Comparison of ENCODE assay signal across 33 cellular contexts in the genomic region with DNA sequence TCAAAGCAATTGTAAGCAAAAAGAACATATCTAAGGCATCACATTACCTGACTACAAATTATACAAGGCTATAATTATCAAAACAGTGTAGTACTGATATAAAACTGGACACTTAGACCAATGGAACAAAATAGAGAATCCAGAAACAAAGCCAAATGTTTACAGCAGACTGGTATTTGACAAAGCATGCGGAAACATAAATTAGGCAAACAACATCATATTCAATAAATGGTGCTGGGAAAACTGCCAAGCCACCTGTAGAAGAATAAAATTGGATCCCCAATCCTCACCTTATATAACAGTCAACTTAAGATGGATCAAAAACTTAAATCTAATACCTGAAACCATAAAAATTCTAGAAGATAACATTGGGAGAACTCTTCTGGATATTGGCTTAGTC.
"Had no signal": no experiment of that assay in that cellular context is flagged by ENCODE, and none has a peak within 500 bp of the region (broad histone marks: within the 10 kb centered on the region; RNA-seq: fewer than 3 reads in every experiment).

No MANE protein-coding gene starts in this region.

- H3K9me3 ChIP-seq: psoas muscle, right atrium auricular region, thyroid gland, vagina had no signal

- H3K36me3 ChIP-seq: gastroesophageal sphincter, left lung, neural progenitor cell, right atrium auricular region, stomach, thyroid gland, upper lobe of left lung, vagina had no signal

- H3K4me3 ChIP-seq: gastroesophageal sphincter, left lung, lung, neural progenitor cell, psoas muscle, right atrium auricular region, smooth muscle cell, stomach, thyroid gland, upper lobe of left lung, vagina had no signal

- H3K27ac ChIP-seq: gastroesophageal sphincter, left lung, neural progenitor cell, parathyroid adenoma, psoas muscle, right atrium auricular region, stomach, thyroid gland, upper lobe of left lung, vagina had no signal

- DNase-seq: activated CD4-positive, alpha-beta memory T cell treated with anti-CD3 and anti-CD28 coated beads for 36 hours; activated CD4-positive, alpha-beta T cell treated with anti-CD3 and anti-CD28 coated beads for 4 hours; activated CD8-positive, alpha-beta memory T cell treated with anti-CD3 and anti-CD28 coated beads, Interleukin-2, amount 50 U/mL, for 4 hours; activated gamma-delta T cell treated with Interleukin-2 at 50 U/mL for 16 hours; activated naive CD4-positive, alpha-beta T cell treated with anti-CD3 and anti-CD28 coated beads, Interleukin-2, amount 50 U/mL, for 16 hours; activated naive CD8-positive, alpha-beta T cell treated with anti-CD3 and anti-CD28 coated beads, Interleukin-2, amount 50 U/mL, for 24 hours; activated T-cell treated with anti-CD3 and anti-CD28 coated beads, Interleukin-2, amount 50 U/mL, for 24 hours; amygdala; caudate nucleus; cortex of kidney; effector memory CD8-positive, alpha-beta T cell; erythroblast; head of caudate nucleus; hippocampal formation; left lung; mesendoderm; natural killer cell; occipital lobe; psoas muscle; stimulated activated CD4-positive, alpha-beta T cell treated with anti-CD3 and anti-CD28 coated beads, Interleukin-1b, Interleukin-23, amount 100 ng/mL, for 48 hours; stimulated activated CD4-positive, alpha-beta T cell treated with anti-CD3 and anti-CD28 coated beads, Interleukin-4, amount 100 ng/mL, for 4 hours; stimulated activated CD8-positive, alpha-beta memory T cell treated with anti-CD3 and anti-CD28 coated beads, Interleukin-4, amount 100 ng/mL, for 48 hours; stomach; thyroid gland; upper lobe of left lung had no signal

- H3K27me3 ChIP-seq: gastroesophageal sphincter, left lung, neural progenitor cell, right atrium auricular region, stomach, thyroid gland, upper lobe of left lung, vagina had no signal

- H3K4me1 ChIP-seq: gastroesophageal sphincter, left lung, neural progenitor cell, parathyroid adenoma, psoas muscle, right atrium auricular region, stomach, thyroid gland, upper lobe of left lung, vagina had no signal

- ATAC-seq: activated naive CD8-positive, alpha-beta T cell treated with anti-CD3 and anti-CD28 coated beads, Interleukin-2, amount 50 U/mL, for 24 hours; effector memory CD8-positive, alpha-beta T cell; gastroesophageal sphincter; left lung; natural killer cell; psoas muscle; stimulated activated memory B cell treated with anti-CD40 and anti-IgM and Interleukin-4, amounts not matched to agents 10 μg/mL and 1 μg/mL and 100 μg/mL, for 72 hours had no signal
